ENCODE assay signal across 21 cellular contexts in the genomic region with DNA sequence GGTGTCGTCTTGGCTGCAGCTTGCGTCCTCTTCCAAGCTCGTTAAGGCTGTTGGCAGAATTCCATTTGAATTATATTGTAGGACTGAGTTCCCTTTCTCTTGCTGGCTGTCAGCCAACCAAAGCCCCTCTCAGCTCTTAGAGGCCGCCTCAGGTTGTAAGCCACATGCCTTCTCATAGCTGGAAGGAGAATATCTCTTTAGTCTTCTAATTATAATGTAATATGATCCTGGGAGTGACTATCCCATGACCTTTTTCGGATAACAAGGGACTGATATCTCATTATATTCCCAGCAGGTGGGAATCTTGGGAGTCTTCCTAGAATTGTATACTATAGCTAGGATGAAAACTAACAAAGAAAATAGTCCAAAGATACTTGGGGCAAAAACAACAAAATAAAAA. TPM values are rescaled to one million over a fixed set of nuclear protein-coding genes. Genes with fewer than 3 reads are reported as not detected.
DNase-seq lines count a peak whose midpoint lies in the region; ATAC-seq and TF ChIP-seq lines count a peak whose summit lies in the region.
"Had no signal": no experiment of that assay in that cellular context is flagged by ENCODE, and none has a peak within 500 bp of the region (broad histone marks: within the 10 kb centered on the region; RNA-seq: fewer than 3 reads in every experiment).

No MANE protein-coding gene starts in this region.

- no peaks in the 10 kb centered on the region for H3K4me1 Mint-ChIP-seq in stimulated activated memory B cell treated with anti-CD40 and anti-IgM and Interleukin-4, amounts not matched to agents 10 μg/mL and 1 μg/mL and 100 μg/mL, for 72 hours

- ATAC-seq in stimulated activated memory B cell treated with anti-CD40 and anti-IgM and Interleukin-4, amounts not matched to agents 10 μg/mL and 1 μg/mL and 100 μg/mL, for 72 hours: no peak
- ATAC-seq: activated CD8-positive, alpha-beta T cell treated with anti-CD3 and anti-CD28 coated beads, Interleukin-2, amount 10 ng/mL, durations not matched to agents 7 days and 5 days; stimulated activated naive B cell treated with anti-CD40 and anti-IgM and Interleukin-4, amounts not matched to agents 10 μg/mL and 1 μg/mL and 100 μg/mL, for 72 hours had no signal

- H3K4me3 Mint-ChIP-seq in stimulated activated memory B cell treated with anti-CD40 and anti-IgM and Interleukin-4, amounts not matched to agents 10 μg/mL and 1 μg/mL and 100 μg/mL, for 72 hours: no peak overlapping the region
- H3K4me3 Mint-ChIP-seq: activated CD8-positive, alpha-beta T cell treated with anti-CD3 and anti-CD28 coated beads, Interleukin-2, amount 10 ng/mL, durations not matched to agents 7 days and 5 days; IgD-negative memory B cell; stimulated activated naive B cell treated with anti-CD40 and anti-IgM and Interleukin-4, amounts not matched to agents 10 μg/mL and 1 μg/mL and 100 μg/mL, for 72 hours had no signal

- no peaks in the 10 kb centered on the region for H3K9me3 ChIP-seq in HEK293 (ENCODE audit: control insufficient read depth, insufficient read depth, low read depth, low read length)
- H3K9me3 ChIP-seq: adrenal gland, breast epithelium, MG63 had no signal

- TF ChIP-seq CTCF in HEK293 (tag by site-specific recombination; IDR thresholded peaks at IDR 0.05): no peak

- H3K4me3 ChIP-seq in HEK293 (ENCODE audit: low read depth, low read length): no peak overlapping the region
- H3K4me3 ChIP-seq: adrenal gland, breast epithelium, MG63, skin epidermis had no signal

- H3K9me3 Mint-ChIP-seq in stimulated activated memory B cell treated with anti-CD40 and anti-IgM and Interleukin-4, amounts not matched to agents 10 μg/mL and 1 μg/mL and 100 μg/mL, for 72 hours: no peaks in the 10 kb centered on the region
- H3K9me3 Mint-ChIP-seq: IgD-negative memory B cell; stimulated activated naive B cell treated with anti-CD40 and anti-IgM and Interleukin-4, amounts not matched to agents 10 μg/mL and 1 μg/mL and 100 μg/mL, for 72 hours had no signal

- peaks cover 8% of the 10 kb centered on the region for H3K27me3 Mint-ChIP-seq in stimulated activated memory B cell treated with anti-CD40 and anti-IgM and Interleukin-4, amounts not matched to agents 10 μg/mL and 1 μg/mL and 100 μg/mL, for 72 hours

- peak overlapping the region; percentile 37; the same call in 1 of the 2 replicates for H3K27ac ChIP-seq in HEK293 (ENCODE audit: extremely low read depth, low read depth, low read length)
- H3K27ac ChIP-seq: adrenal gland, breast epithelium, skin epidermis had no signal

- H3K36me3 Mint-ChIP-seq in stimulated activated memory B cell treated with anti-CD40 and anti-IgM and Interleukin-4, amounts not matched to agents 10 μg/mL and 1 μg/mL and 100 μg/mL, for 72 hours: no peaks in the 10 kb centered on the region

- no peaks in the 10 kb centered on the region for H3K36me3 ChIP-seq in HEK293 (ENCODE audit: control insufficient read depth in 2 of 2, insufficient read depth in 1 of 2, low read length in 2 of 2)
- H3K36me3 ChIP-seq: adrenal gland, breast epithelium had no signal

- POLR2A ChIA-PET in HEK293 (lab: Yijun Ruan, JAX): no interaction called here

- CTCF ChIA-PET in HEK293 (lab: Yijun Ruan, JAX): interaction anchor here (0.5 to 1.2 kb wide), 3 partner anchors 16 to 1745 kb away, joined by 3 to 4 read pairs (median 3); no protein-coding TSS in a partner anchor

- DNase-seq in NCI-H146 (lab: John Stamatoyannopoulos, UW): peak; percentile 63
- DNase-seq in NCI-H345 treated with DMSO at 0.1 percent for 48 hours (lab: John Stamatoyannopoulos, UW; ENCODE audit: unreplicated experiment): peak; percentile 24
- peak; percentile 77 for DNase-seq in SK-N-DZ (ENCODE audit: low spot score)
- DNase-seq in midbrain (lab: John Stamatoyannopoulos, UW): no peak
- no peak for DNase-seq in middle frontal gyrus (ENCODE audit: extremely low spot score, low spot score)
- no peak for DNase-seq in KG1 (lab: John Stamatoyannopoulos, UW)
- DNase-seq: activated CD8-positive, alpha-beta T cell treated with anti-CD3 and anti-CD28 coated beads, Interleukin-2, amount 10 ng/mL, durations not matched to agents 7 days and 5 days; adrenal gland; cortex of kidney; DMS153; GDM1; kidney; MG63; NCI-H226; nucleus accumbens; stimulated activated naive B cell treated with anti-CD40 and anti-IgM and Interleukin-4, amounts not matched to agents 10 μg/mL and 1 μg/mL and 100 μg/mL, for 72 hours had no signal

- no peak overlapping the region for H3K27ac Mint-ChIP-seq in stimulated activated memory B cell treated with anti-CD40 and anti-IgM and Interleukin-4, amounts not matched to agents 10 μg/mL and 1 μg/mL and 100 μg/mL, for 72 hours
- H3K27ac Mint-ChIP-seq: activated CD8-positive, alpha-beta T cell treated with anti-CD3 and anti-CD28 coated beads, Interleukin-2, amount 10 ng/mL, durations not matched to agents 7 days and 5 days; IgD-negative memory B cell; stimulated activated naive B cell treated with anti-CD40 and anti-IgM and Interleukin-4, amounts not matched to agents 10 μg/mL and 1 μg/mL and 100 μg/mL, for 72 hours had no signal

- peaks cover 13% of the 10 kb centered on the region for H3K4me1 ChIP-seq in HEK293 (ENCODE audit: control insufficient read depth, insufficient read depth, low read length)
- H3K4me1 ChIP-seq: adrenal gland, breast epithelium had no signal

TF ChIP-seq in HEK293, 187 proteins besides CTCF, POLR2A, EP300 and RAD21 (continues in another document):
- TF ChIP-seq, protein P1, sequence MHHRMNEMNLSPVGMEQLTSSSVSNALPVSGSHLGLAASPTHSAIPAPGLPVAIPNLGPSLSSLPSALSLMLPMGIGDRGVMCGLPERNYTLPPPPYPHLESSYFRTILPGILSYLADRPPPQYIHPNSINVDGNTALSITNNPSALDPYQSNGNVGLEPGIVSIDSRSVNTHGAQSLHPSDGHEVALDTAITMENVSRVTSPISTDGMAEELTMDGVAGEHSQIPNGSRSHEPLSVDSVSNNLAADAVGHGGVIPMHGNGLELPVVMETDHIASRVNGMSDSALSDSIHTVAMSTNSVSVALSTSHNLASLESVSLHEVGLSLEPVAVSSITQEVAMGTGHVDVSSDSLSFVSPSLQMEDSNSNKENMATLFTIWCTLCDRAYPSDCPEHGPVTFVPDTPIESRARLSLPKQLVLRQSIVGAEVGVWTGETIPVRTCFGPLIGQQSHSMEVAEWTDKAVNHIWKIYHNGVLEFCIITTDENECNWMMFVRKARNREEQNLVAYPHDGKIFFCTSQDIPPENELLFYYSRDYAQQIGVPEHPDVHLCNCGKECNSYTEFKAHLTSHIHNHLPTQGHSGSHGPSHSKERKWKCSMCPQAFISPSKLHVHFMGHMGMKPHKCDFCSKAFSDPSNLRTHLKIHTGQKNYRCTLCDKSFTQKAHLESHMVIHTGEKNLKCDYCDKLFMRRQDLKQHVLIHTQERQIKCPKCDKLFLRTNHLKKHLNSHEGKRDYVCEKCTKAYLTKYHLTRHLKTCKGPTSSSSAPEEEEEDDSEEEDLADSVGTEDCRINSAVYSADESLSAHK (tag by site-specific recombination; IDR thresholded peaks at IDR 0.05): no peak
- TF ChIP-seq, protein P2, sequence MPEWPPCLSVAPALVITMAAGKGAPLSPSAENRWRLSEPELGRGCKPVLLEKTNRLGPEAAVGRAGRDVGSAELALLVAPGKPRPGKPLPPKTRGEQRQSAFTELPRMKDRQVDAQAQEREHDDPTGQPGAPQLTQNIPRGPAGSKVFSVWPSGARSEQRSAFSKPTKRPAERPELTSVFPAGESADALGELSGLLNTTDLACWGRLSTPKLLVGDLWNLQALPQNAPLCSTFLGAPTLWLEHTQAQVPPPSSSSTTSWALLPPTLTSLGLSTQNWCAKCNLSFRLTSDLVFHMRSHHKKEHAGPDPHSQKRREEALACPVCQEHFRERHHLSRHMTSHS (tag by site-specific recombination; IDR thresholded peaks at IDR 0.05): no peak
- TF ChIP-seq ZNF623 (tag by site-specific recombination; IDR thresholded peaks at IDR 0.05) (no peak), FEZF1 (tag by site-specific recombination; IDR thresholded peaks at IDR 0.05) (peak; percentile 57), ZNF544 (tag by site-specific recombination; IDR thresholded peaks at IDR 0.05) (no peak), ZSCAN30 (tag by site-specific recombination; IDR thresholded peaks at IDR 0.05) (0 out of 2 replicates have a peak, but pooled peaks have one; percentile 11), ZNF274 (IDR thresholded peaks at IDR 0.05; ENCODE audit: low read length) (no peak), ZNF274 (tag by site-specific recombination; IDR thresholded peaks at IDR 0.05; ENCODE audit: borderline replicate concordance) (no peak), ZNF596 (tag by site-specific recombination; IDR thresholded peaks at IDR 0.05) (no peak)
- TF ChIP-seq, protein P3, sequence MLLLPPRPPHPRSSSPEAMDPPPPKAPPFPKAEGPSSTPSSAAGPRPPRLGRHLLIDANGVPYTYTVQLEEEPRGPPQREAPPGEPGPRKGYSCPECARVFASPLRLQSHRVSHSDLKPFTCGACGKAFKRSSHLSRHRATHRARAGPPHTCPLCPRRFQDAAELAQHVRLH (tag by site-specific recombination; IDR thresholded peaks at IDR 0.05): no peak

RNA-seq across cellular contexts. Expression of a gene that starts 4.8 kb away (rescaled TPM):
- polyA plus RNA-seq in SK-N-DZ (2014; cell fraction: cytosol; rRNA removed): 1.5 and 5.0 TPM in 2 replicates
- polyA plus RNA-seq in SK-N-DZ (2014; cell fraction: nucleus; rRNA removed): 0.82 and 6.6 TPM in 2 replicates
- polyA plus RNA-seq: IgD-negative memory B cell had no signal

RNA-seq across cellular contexts. Expression of a gene that starts 31.0 kb away (rescaled TPM):
- polyA plus RNA-seq in SK-N-DZ (2014; cell fraction: cytosol; rRNA removed): 41.5 and 44.0 TPM in 2 replicates
- polyA plus RNA-seq in SK-N-DZ (2014; cell fraction: nucleus; rRNA removed): 26.3 and 30.4 TPM in 2 replicates

RNA-seq across cellular contexts. Expression of a gene that starts 53.0 kb away (rescaled TPM):
- 0.15 and 0.21 TPM in 2 replicates for polyA plus RNA-seq in SK-N-DZ (2014; cell fraction: cytosol; rRNA removed)
- 1.1 and 1.4 TPM in 2 replicates for polyA plus RNA-seq in SK-N-DZ (2014; cell fraction: nucleus; rRNA removed)

Comparison
In these comparisons a context has a peak if more than half of its experiments do, and no peak if none do; other contexts are left out.
1. DNase-seq: peak in NCI-H146 (single experiment), NCI-H345 treated with DMSO at 0.1 percent for 48 hours (single experiment) and SK-N-DZ (single experiment); none in midbrain (single experiment), middle frontal gyrus (single experiment) and KG1 (single experiment).